ENCODE assay signal across 8 cellular contexts in the genomic region with DNA sequence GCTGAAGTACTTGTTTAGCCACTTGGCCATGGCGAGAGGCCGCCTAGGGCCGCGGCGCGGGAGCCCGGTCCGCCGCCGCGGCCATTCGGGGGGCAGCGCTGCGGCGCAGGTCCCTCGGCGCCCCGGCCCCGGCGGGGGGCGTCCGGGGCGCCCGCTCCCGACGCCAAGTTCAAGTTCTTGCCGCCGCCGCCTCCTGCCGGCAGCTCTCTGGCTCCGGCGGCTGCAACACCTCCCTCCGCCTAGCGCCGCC. TPM values are rescaled to one million over a fixed set of nuclear protein-coding genes. Genes with fewer than 3 reads are reported as not detected.
A peak's percentile ranks its signal among the peaks of the same experiment; 100 is the strongest.
DNase-seq lines count a peak whose midpoint lies in the region; ATAC-seq lines count a peak whose summit lies in the region.

No MANE protein-coding gene starts in this region.

- DNase-seq in Daoy (ENCODE audit: low read depth): peak; percentile 76
- peak; percentile 24 for DNase-seq in activated CD4-positive, alpha-beta T cell treated with anti-CD3 and anti-CD28 coated beads, Interleukin-2, amount 10 ng/mL, durations not matched to agents 7 days and 5 days
- DNase-seq in epithelial cell of prostate (ENCODE audit: low read depth, low spot score): no peak
- peak; percentile 70 for DNase-seq in myocyte (ENCODE audit: low read depth)
- DNase-seq in ecto neural progenitor cell (ENCODE audit: low spot score): no peak
- no peak for DNase-seq in NCI-H1048 (lab: John Stamatoyannopoulos, UW)

- peak overlapping the region; percentile 51 for H3K4me3 Mint-ChIP-seq in activated CD4-positive, alpha-beta T cell treated with anti-CD3 and anti-CD28 coated beads, Interleukin-2, amount 10 ng/mL, durations not matched to agents 7 days and 5 days

- H3K27me3 ChIP-seq in HUES6 (ENCODE audit: control insufficient read depth, insufficient read depth, low read length): peaks cover 10% of the 10 kb centered on the region; the same call in 1 of the 2 replicates

- peaks cover 44% of the 10 kb centered on the region for H3K27me3 Mint-ChIP-seq in activated CD4-positive, alpha-beta T cell treated with anti-CD3 and anti-CD28 coated beads, Interleukin-2, amount 10 ng/mL, durations not matched to agents 7 days and 5 days

- H3K9me3 ChIP-seq in HUES6 (ENCODE audit: control insufficient read depth, insufficient read depth, low read depth, low read length): no peaks in the 10 kb centered on the region

- ATAC-seq in GM21423 (IDR thresholded peaks at IDR 0.05; ENCODE audit: unreplicated experiment): peak; percentile 25

- POLR2A ChIA-PET in activated CD4-positive, alpha-beta T cell treated with anti-CD3 and anti-CD28 coated beads, Interleukin-2, amount 10 ng/mL, durations not matched to agents 7 days and 5 days (lab: Charles Lee): no interaction called here

- H3K27ac Mint-ChIP-seq in activated CD4-positive, alpha-beta T cell treated with anti-CD3 and anti-CD28 coated beads, Interleukin-2, amount 10 ng/mL, durations not matched to agents 7 days and 5 days: no peak overlapping the region

- peaks cover 32% of the 10 kb centered on the region for H3K4me1 ChIP-seq in HUES6 (ENCODE audit: control insufficient read depth, insufficient read depth, low read length)

- H3K4me3 ChIP-seq in HUES6 (ENCODE audit: low read depth, low read length): peak overlapping the region; percentile 84

- peak overlapping the region; percentile 93 for H3K9ac ChIP-seq in HUES6 (ENCODE audit: low read length)

- no peaks in the 10 kb centered on the region for H3K9me3 Mint-ChIP-seq in activated CD4-positive, alpha-beta T cell treated with anti-CD3 and anti-CD28 coated beads, Interleukin-2, amount 10 ng/mL, durations not matched to agents 7 days and 5 days

- CTCF ChIA-PET in activated CD4-positive, alpha-beta T cell treated with anti-CD3 and anti-CD28 coated beads, Interleukin-2, amount 10 ng/mL, durations not matched to agents 7 days and 5 days (lab: Charles Lee): interaction anchor here (0.9 to 1.3 kb wide), 3 partner anchors 8 to 164 kb away, joined by 3 to 4 read pairs (median 3); no protein-coding TSS in a partner anchor

- H3K27ac ChIP-seq in HUES6 (ENCODE audit: low read depth, low read length): peak overlapping the region; percentile 81; the same call in 1 of the 2 replicates
- peak overlapping the region; percentile 83 for H3K27ac ChIP-seq in epithelial cell of prostate

- no peaks in the 10 kb centered on the region for H3K36me3 Mint-ChIP-seq in activated CD4-positive, alpha-beta T cell treated with anti-CD3 and anti-CD28 coated beads, Interleukin-2, amount 10 ng/mL, durations not matched to agents 7 days and 5 days (ENCODE audit: low read depth)

- H3K4me1 Mint-ChIP-seq in activated CD4-positive, alpha-beta T cell treated with anti-CD3 and anti-CD28 coated beads, Interleukin-2, amount 10 ng/mL, durations not matched to agents 7 days and 5 days: peaks cover 15% of the 10 kb centered on the region

- no peaks in the 10 kb centered on the region; the same call in 1 of the 2 replicates for H3K36me3 ChIP-seq in HUES6 (ENCODE audit: control insufficient read depth, insufficient read depth, low read length)

RNA-seq across cellular contexts. Expression of gene SHB, which starts 0.5 kb away (rescaled TPM):
- total RNA-seq in Daoy (2014; rRNA removed; shearing (Covaris generic)): 27.0 and 27.4 TPM in 2 replicates
- not detected for total RNA-seq in activated CD4-positive, alpha-beta T cell treated with anti-CD3 and anti-CD28 coated beads, Interleukin-2, amount 10 ng/mL, durations not matched to agents 7 days and 5 days
- 13.3 and 20.7 TPM in 2 replicates for total RNA-seq in myocyte
- 31.8 TPM for polyA plus RNA-seq in myocyte (2012)

Comparison
In these comparisons a context has a peak if more than half of its experiments do, and no peak if none do; other contexts are left out.
1. DNase-seq: peak in Daoy (single experiment), activated CD4-positive, alpha-beta T cell treated with anti-CD3 and anti-CD28 coated beads, Interleukin-2, amount 10 ng/mL, durations not matched to agents 7 days and 5 days (single experiment) and myocyte (single experiment); none in epithelial cell of prostate (single experiment), ecto neural progenitor cell (single experiment) and NCI-H1048 (single experiment).
2. RNA of gene SHB, which starts 0.5 kb away (total RNA-seq): 27.0 to 27.4 TPM in Daoy and 13.3 to 20.7 TPM in myocyte; not detected in activated CD4-positive, alpha-beta T cell treated with anti-CD3 and anti-CD28 coated beads, Interleukin-2, amount 10 ng/mL, durations not matched to agents 7 days and 5 days; every median in the first group is over 10 times any median in the second.